28 cellular contexts compared by ENCODE assay signal in the genomic region with DNA sequence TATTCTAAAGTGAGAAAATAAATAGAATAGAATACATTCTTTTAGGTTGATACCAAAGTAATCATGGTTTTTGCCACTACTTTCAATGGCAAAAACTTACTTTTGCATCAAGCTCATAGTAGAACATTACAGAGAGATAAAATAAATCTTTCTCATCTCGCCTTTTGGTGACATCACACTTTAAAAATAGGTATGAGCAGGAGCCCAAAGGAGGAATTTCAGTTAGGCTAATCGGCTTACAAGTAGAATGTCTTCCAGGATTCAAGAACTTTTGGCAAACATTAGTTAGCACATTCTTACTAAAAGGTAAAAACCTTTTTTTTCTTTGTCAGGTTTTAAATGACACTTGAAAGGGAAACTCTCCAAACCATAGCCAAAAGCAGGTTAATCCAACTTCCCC.
"Had no signal": no experiment of that assay in that cellular context is flagged by ENCODE, and none has a peak within 500 bp of the region (broad histone marks: within the 10 kb centered on the region; RNA-seq: fewer than 3 reads in every experiment).

No MANE protein-coding gene starts in this region.

- H3K27me3 ChIP-seq: brain microvascular endothelial cell, MG63, SJCRH30 had no signal

- H3K27ac ChIP-seq: brain microvascular endothelial cell, SJCRH30, SK-N-MC, WERI-Rb-1 had no signal

- H3K4me3 ChIP-seq: MG63, SJCRH30, SK-N-MC had no signal

- H3K9me3 ChIP-seq: MG63, SJCRH30 had no signal

- H3K4me1 ChIP-seq: SJCRH30 had no signal

- ATAC-seq: activated CD8-positive, alpha-beta T cell treated with anti-CD3 and anti-CD28 coated beads for 36 hours; activated naive CD8-positive, alpha-beta T cell treated with anti-CD3 and anti-CD28 coated beads, Interleukin-2, amount 50 U/mL, for 24 hours; activated T-cell treated with anti-CD3 and anti-CD28 coated beads, Interleukin-2, amount 50 U/mL, for 72 hours; activated T-helper 17 cell treated with anti-CD3 and anti-CD28 coated beads, Interleukin-2, amount 50 U/mL, for 72 hours; Panc1 had no signal

- H3K36me3 ChIP-seq: MG63, SJCRH30, WERI-Rb-1 had no signal

- DNase-seq: activated CD4-positive, alpha-beta T cell treated with anti-CD3 and anti-CD28 coated beads, Interleukin-2, amount 10 ng/mL, durations not matched to agents 24 days and 14 days; activated CD4-positive, alpha-beta T cell treated with anti-CD3 and anti-CD28 coated beads, Interleukin-2, amount 50 U/mL, for 4 hours; activated CD4-positive, CD25-positive, alpha-beta regulatory T cell; activated CD8-positive, alpha-beta T cell treated with anti-CD3 and anti-CD28 coated beads for 36 hours; activated effector memory CD4-positive, alpha-beta T cell treated with anti-CD3 and anti-CD28 coated beads, Interleukin-2, amount 50 U/mL, for 16 hours; activated naive CD4-positive, alpha-beta T cell; activated naive CD8-positive, alpha-beta T cell treated with anti-CD3 and anti-CD28 coated beads, Interleukin-2, amount 50 U/mL, for 24 hours; activated T-cell treated with anti-CD3 and anti-CD28 coated beads, Interleukin-2, amount 50 U/mL, for 1 hour; activated T-cell treated with anti-CD3 and anti-CD28 coated beads, Interleukin-2, amount 50 U/mL, for 72 hours; anterior cingulate cortex; brain microvascular endothelial cell; Kasumi-1; KG1; MG63; NCI-H1048; NCI-H1105 treated with DMSO at 0.1 percent for 48 hours; NCI-H1436; NCI-H1694; NCI-H2029; NCI-H345; NCI-H524 treated with DMSO at 0.1 percent for 48 hours; SHP77; SJCRH30; T1000; WERI-Rb-1 had no signal
